In genomic region chr10:12448340-12448728, GRCh38 we compare ENCODE assay signal across 11 cellular contexts.
DNase-seq lines count a peak whose midpoint lies in the region; ATAC-seq and TF ChIP-seq lines count a peak whose summit lies in the region.
"Had no signal": no experiment of that assay in that cellular context is flagged by ENCODE, and none has a peak within 500 bp of the region (broad histone marks: within the 10 kb centered on the region; RNA-seq: fewer than 3 reads in every experiment).

No MANE protein-coding gene starts in this region.

- H3K4me3 Mint-ChIP-seq in CD8-positive, alpha-beta T cell = peak overlapping the region; percentile 38
- H3K4me3 Mint-ChIP-seq in activated T-helper 1 cell treated with anti-CD3 and anti-CD28 coated beads, Interleukin-12 subunit alpha, Interleukin-12 subunit beta, Interleukin-2, Interleukin-4 antibody, amounts not matched to agents 30 ng/mL and 10 ng/mL and 1 ng/mL, durations not matched to agents 14 hours and 24 hours and 36 hours = peak overlapping the region; percentile 64

- no peak overlapping the region for H2BK15ac ChIP-seq in IMR-90 (ENCODE audit: low read depth, low read length)

- POLR2A ChIA-PET in CD8-positive, alpha-beta T cell (lab: Charles Lee) = no interaction called here
- POLR2A ChIA-PET in IMR-90 (lab: Charles Lee; ENCODE audit: unreplicated experiment) = no interaction called here

- WGBS in IMR-90 (ENCODE audit: extremely low coverage in 2 of 2, insufficient read length in 1 of 2), 2 experiments = no CpG with 5 or more reads among the region's 3 CpGs

- H3K14ac ChIP-seq in IMR-90 (replicated peaks; ENCODE audit: low read depth, low read length) = no peak overlapping the region

- no peak overlapping the region for H3K23ac ChIP-seq in IMR-90 (ENCODE audit: low read depth, low read length)

- H4K20me1 ChIP-seq in IMR-90 (ENCODE audit: insufficient read depth, low read length) = no peaks in the 10 kb centered on the region

- in situ Hi-C loops in IMR-90 (cut with MboI; ENCODE audit: low sequenced_read_pairs) = no loop called here

- peaks cover 18% of the 10 kb centered on the region for H3K4me1 ChIP-seq in CD8-positive, alpha-beta T cell (ENCODE audit: insufficient read depth, low read length)
- H3K4me1 ChIP-seq in IMR-90 (ENCODE audit: control insufficient read depth, insufficient read depth, low read length) (peaks cover 4% of the 10 kb centered on the region), neutrophil (ENCODE audit: control insufficient read depth in 1 of 2, insufficient read depth in 1 of 2, low read depth in 1 of 2, low read length in 1 of 2) (peaks cover 12 to 24% of the 10 kb centered on the region in 2 experiments)

- no peaks in the 10 kb centered on the region for H3K79me1 ChIP-seq in IMR-90 (ENCODE audit: low read depth in 1 of 2, low read length in 2 of 2)

- no peak for DNase-seq in CD8-positive, alpha-beta T cell
- DNase-seq in IMR-90 (no peak), NCI-H526 treated with DMSO at 0.1 percent for 48 hours (lab: John Stamatoyannopoulos, UW) (no peak), NOMO-1 treated with dmso at 0.1 percent for 144 hours (lab: John Stamatoyannopoulos, UW; ENCODE audit: unreplicated experiment) (no peak), NAMALWA (ENCODE audit: low spot score) (no peak), NCI-H2029 (lab: John Stamatoyannopoulos, UW) (no peak)
- no peak for DNase-seq in activated T-helper 1 cell treated with anti-CD3 and anti-CD28 coated beads, Interleukin-12 subunit alpha, Interleukin-12 subunit beta, Interleukin-2, Interleukin-4 antibody, amounts not matched to agents 30 ng/mL and 10 ng/mL and 1 ng/mL, durations not matched to agents 14 hours and 24 hours and 36 hours (ENCODE audit: low spot score)
- DNase-seq: DMS79 treated with DMSO at 0.1 percent for 48 hours, NCI-H82 had no signal

- no peaks in the 10 kb centered on the region for H3K9me3 ChIP-seq in CD8-positive, alpha-beta T cell (ENCODE audit: low read length)
- H3K9me3 ChIP-seq in IMR-90 (ENCODE audit: control insufficient read depth, insufficient read depth, low read length) (no peaks in the 10 kb centered on the region), neutrophil (no peaks in the 10 kb centered on the region)
- H3K9me3 ChIP-seq: upper lobe of left lung had no signal

- H2BK5ac ChIP-seq in IMR-90 (ENCODE audit: low read depth, low read length, poor library complexity, severe bottlenecking) = peak overlapping the region; percentile 71

- H2AK9ac ChIP-seq in IMR-90 (replicated peaks; ENCODE audit: low read depth, low read length, poor library complexity) = no peak overlapping the region

- H3K9me1 ChIP-seq in IMR-90 (ENCODE audit: insufficient read depth, low read length) = no peaks in the 10 kb centered on the region

- TF ChIP-seq RAD21 in IMR-90 (IDR thresholded peaks at IDR 0.05; ENCODE audit: low read length) = no peak

- peak overlapping the region; percentile 64; the same call in 1 of the 2 replicates for H4K5ac ChIP-seq in IMR-90 (ENCODE audit: low read depth, low read length)

- CTCF ChIA-PET in CD8-positive, alpha-beta T cell (lab: Charles Lee) = no interaction called here
- CTCF ChIA-PET in IMR-90 (lab: Yijun Ruan, JAX) = no interaction called here

- intact Hi-C loops in CD8-positive, alpha-beta T cell (cut with DNase I, micrococcal nuclease) = loop anchor here (1.0 to 5.0 kb wide), 3 partner anchors 36 to 99 kb away; partner anchors contain the start of gene CAMK1D (in 1 of the 2)
- intact Hi-C loops in IMR-90 (cut with micrococcal nuclease) = no loop called here
- intact Hi-C loops in activated T-helper 1 cell treated with anti-CD3 and anti-CD28 coated beads, Interleukin-12 subunit alpha, Interleukin-12 subunit beta, Interleukin-2, Interleukin-4 antibody, amounts not matched to agents 30 ng/mL and 10 ng/mL and 1 ng/mL, durations not matched to agents 14 hours and 24 hours and 36 hours (cut with micrococcal nuclease) = loop anchor here (1.0 to 5.0 kb wide), 9 partner anchors 43 to 326 kb away; no protein-coding TSS in a partner anchor

- H2AK5ac ChIP-seq in IMR-90 (ENCODE audit: low read depth, low read length) = no peak overlapping the region

- no peak for TF ChIP-seq CTCF in CD8-positive, alpha-beta T cell (IDR thresholded peaks at IDR 0.05)
- TF ChIP-seq CTCF in IMR-90 (conservative IDR thresholded peaks at IDR 0.05; ENCODE audit: low read depth, low read length) = no peak
- TF ChIP-seq CTCF in neutrophil (IDR thresholded peaks at IDR 0.05) = no peak

- H3K56ac ChIP-seq in IMR-90 (ENCODE audit: extremely low read depth, insufficient read depth, low read length) = no peak overlapping the region; the same call in 1 of the 2 replicates

- no peak overlapping the region for H4K91ac ChIP-seq in IMR-90 (ENCODE audit: insufficient read depth, low read depth, low read length)

- H2BK20ac ChIP-seq in IMR-90 (ENCODE audit: low read depth, low read length) = no peak overlapping the region

- peak overlapping the region in 1 of 2 experiments; percentile 26; a peak in 1 of 4 replicates for H4K8ac ChIP-seq in IMR-90 (ENCODE audit: low read depth in 2 of 2, low read length in 2 of 2)

- dilution Hi-C loops in IMR-90 (cut with HindIII; ENCODE audit: low sequenced_read_pairs, unreplicated experiment) = no loop called here

- H2AFZ ChIP-seq in IMR-90 (replicated peaks; ENCODE audit: low read length, poor library complexity) = peak overlapping the region; percentile 16

- no peak overlapping the region for H2BK120ac ChIP-seq in IMR-90 (ENCODE audit: low read depth, low read length)

- H3K27me3 Mint-ChIP-seq in CD8-positive, alpha-beta T cell (ENCODE audit: low read depth) = no peaks in the 10 kb centered on the region
- H3K27me3 Mint-ChIP-seq in activated T-helper 1 cell treated with anti-CD3 and anti-CD28 coated beads, Interleukin-12 subunit alpha, Interleukin-12 subunit beta, Interleukin-2, Interleukin-4 antibody, amounts not matched to agents 30 ng/mL and 10 ng/mL and 1 ng/mL, durations not matched to agents 14 hours and 24 hours and 36 hours (ENCODE audit: insufficient read depth) = peaks cover 12% of the 10 kb centered on the region

- H3K4me1 Mint-ChIP-seq in CD8-positive, alpha-beta T cell (ENCODE audit: low read depth) = peaks cover 48% of the 10 kb centered on the region
- H3K4me1 Mint-ChIP-seq in activated T-helper 1 cell treated with anti-CD3 and anti-CD28 coated beads, Interleukin-12 subunit alpha, Interleukin-12 subunit beta, Interleukin-2, Interleukin-4 antibody, amounts not matched to agents 30 ng/mL and 10 ng/mL and 1 ng/mL, durations not matched to agents 14 hours and 24 hours and 36 hours (ENCODE audit: low read depth) = peaks cover 31% of the 10 kb centered on the region

- peak overlapping the region; percentile 86 for H3K27ac Mint-ChIP-seq in CD8-positive, alpha-beta T cell
- H3K27ac Mint-ChIP-seq in activated T-helper 1 cell treated with anti-CD3 and anti-CD28 coated beads, Interleukin-12 subunit alpha, Interleukin-12 subunit beta, Interleukin-2, Interleukin-4 antibody, amounts not matched to agents 30 ng/mL and 10 ng/mL and 1 ng/mL, durations not matched to agents 14 hours and 24 hours and 36 hours = peak overlapping the region; percentile 72

- H3K27me3 ChIP-seq in CD8-positive, alpha-beta T cell (ENCODE audit: insufficient read depth, low read length) = no peaks in the 10 kb centered on the region
- no peaks in the 10 kb centered on the region for H3K27me3 ChIP-seq in IMR-90 (ENCODE audit: control insufficient read depth, insufficient read depth, low read length)
- no peaks in the 10 kb centered on the region for H3K27me3 ChIP-seq in neutrophil
- H3K27me3 ChIP-seq: upper lobe of left lung had no signal

- peak; percentile 5 for ATAC-seq in CD8-positive, alpha-beta T cell
- peak; percentile 79 for ATAC-seq in IMR-90 (ENCODE audit: low read depth)

- H3K4ac ChIP-seq in IMR-90 (ENCODE audit: low read depth, low read length) = peak overlapping the region; percentile 15; the same call in 1 of the 2 replicates

- H3K27ac ChIP-seq in CD8-positive, alpha-beta T cell (ENCODE audit: low read depth, low read length) = peak overlapping the region; percentile 32
- peak overlapping the region; percentile 28 for H3K27ac ChIP-seq in IMR-90 (ENCODE audit: insufficient read depth, low read length)
- peak overlapping the region; percentile 90 for H3K27ac ChIP-seq in neutrophil

- no peak for TF ChIP-seq POLR2A in IMR-90 (IDR thresholded peaks at IDR 0.05; ENCODE audit: low read depth, low read length)

- no peak overlapping the region for H3K4me3 ChIP-seq in CD8-positive, alpha-beta T cell (ENCODE audit: low read depth, low read length)
- H3K4me3 ChIP-seq in IMR-90 (ENCODE audit: insufficient read depth, low read depth, low read length) (peak overlapping the region; percentile 11; the same call in 1 of the 2 replicates), neutrophil (ENCODE audit: low read depth in 1 of 2, low read length in 1 of 2) (peak overlapping the region; percentile 19 to 49)
- H3K4me3 ChIP-seq: upper lobe of left lung had no signal

- H3K4me2 ChIP-seq in IMR-90 (ENCODE audit: low read depth, low read length) = peak overlapping the region; percentile 38

- BruUV-seq in IMR-90 (replicated peaks; lab: Mats Ljungman, UMichigan) = no TSS peak

- H3K9ac ChIP-seq in IMR-90 (ENCODE audit: low read depth, low read length) = peak overlapping the region; percentile 37; the same call in 1 of the 2 replicates

- H3K36me3 Mint-ChIP-seq in CD8-positive, alpha-beta T cell = no peaks in the 10 kb centered on the region
- peaks cover 2% of the 10 kb centered on the region for H3K36me3 Mint-ChIP-seq in activated T-helper 1 cell treated with anti-CD3 and anti-CD28 coated beads, Interleukin-12 subunit alpha, Interleukin-12 subunit beta, Interleukin-2, Interleukin-4 antibody, amounts not matched to agents 30 ng/mL and 10 ng/mL and 1 ng/mL, durations not matched to agents 14 hours and 24 hours and 36 hours (ENCODE audit: low read depth)

- no peaks in the 10 kb centered on the region for H3K9me3 Mint-ChIP-seq in CD8-positive, alpha-beta T cell
- peaks cover 6% of the 10 kb centered on the region for H3K9me3 Mint-ChIP-seq in activated T-helper 1 cell treated with anti-CD3 and anti-CD28 coated beads, Interleukin-12 subunit alpha, Interleukin-12 subunit beta, Interleukin-2, Interleukin-4 antibody, amounts not matched to agents 30 ng/mL and 10 ng/mL and 1 ng/mL, durations not matched to agents 14 hours and 24 hours and 36 hours

- peak overlapping the region; percentile 61; the same call in 1 of the 2 replicates for H3K18ac ChIP-seq in IMR-90 (ENCODE audit: low read depth, low read length)

- H3K36me3 ChIP-seq in CD8-positive, alpha-beta T cell (ENCODE audit: insufficient read depth, low read length) = no peaks in the 10 kb centered on the region
- H3K36me3 ChIP-seq in IMR-90 (ENCODE audit: control insufficient read depth, insufficient read depth, low read length) = no peaks in the 10 kb centered on the region
- H3K36me3 ChIP-seq in neutrophil = no peaks in the 10 kb centered on the region
- H3K36me3 ChIP-seq: upper lobe of left lung had no signal

TF ChIP-seq in IMR-90, 13 proteins besides CTCF, POLR2A, EP300 and RAD21 (continues in another document):
- TF ChIP-seq CHD1 (IDR thresholded peaks at IDR 0.05; ENCODE audit: low read depth, low read length) (no peak), RCOR1 (IDR thresholded peaks at IDR 0.05; ENCODE audit: insufficient replicate concordance, low read length) (no peak), BHLHE40 (IDR thresholded peaks at IDR 0.05; ENCODE audit: low read depth, low read length) (no peak)

Comparison
In these comparisons a context has a peak if more than half of its experiments do, and no peak if none do; other contexts are left out.
1. H3K27ac ChIP-seq: peak in every context shown above with its lines; median percentile 90 in neutrophil; 32 in CD8-positive, alpha-beta T cell; 28 in IMR-90.